ENCODE assay signal across 10 cellular contexts in the genomic region with DNA sequence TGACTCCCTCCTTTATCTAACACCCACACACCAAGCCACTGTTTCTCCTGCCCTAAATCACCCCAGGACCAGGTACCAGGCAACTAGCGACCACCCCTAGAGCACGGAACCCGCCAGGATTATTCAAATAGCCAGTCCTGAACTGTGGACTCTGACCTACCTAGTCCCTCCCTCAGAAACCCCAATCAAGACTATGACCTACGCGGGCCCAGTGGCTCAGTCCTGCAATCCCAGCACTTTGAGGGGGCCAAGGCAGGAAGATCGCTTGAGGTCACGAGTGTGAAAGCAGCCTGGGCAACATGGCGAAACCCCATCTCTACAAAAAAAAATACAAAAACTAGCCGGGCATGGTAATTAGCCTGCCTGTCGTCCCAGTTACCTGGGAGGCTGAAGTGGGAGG.
"Had no signal": no experiment of that assay in that cellular context is flagged by ENCODE, and none has a peak within 500 bp of the region (broad histone marks: within the 10 kb centered on the region; RNA-seq: fewer than 3 reads in every experiment).

No MANE protein-coding gene starts in this region.

- H3K27ac ChIP-seq: HL-60 had no signal

- H3K4me3 Mint-ChIP-seq: GM23338, H9, HFFc6 had no signal

- DNase-seq: H9, HFFc6, IMR-90, KG1 had no signal

- ATAC-seq: GM23338, HCT116, K562 had no signal

- FAIRE-seq: H1, H54, K562 had no signal

- H3K4me1 Mint-ChIP-seq: GM23338, H9 had no signal

- H3K27ac Mint-ChIP-seq: GM23338, H9, HFFc6 had no signal

- H3K4me3 ChIP-seq: GM23338, K562 had no signal
